ENCODE assay signal across 1 cellular context in genomic region chr9:77772641-77773040, GRCh38.
TF ChIP-seq lines count a peak whose summit lies in the region.

No MANE protein-coding gene starts in this region.

TF ChIP-seq in GM12878, 131 proteins besides CTCF, POLR2A, EP300 and RAD21:
- TF ChIP-seq IKZF1 (conservative IDR thresholded peaks at IDR 0.05): 0 out of 2 replicates have a peak, but pooled peaks have one; percentile 1
- no peak for TF ChIP-seq KDM1A (IDR thresholded peaks at IDR 0.05; ENCODE audit: borderline replicate concordance)
- TF ChIP-seq RAD51 (IDR thresholded peaks at IDR 0.05): peak; percentile 23; the same call in 1 of the 2 replicates
